8 cellular contexts compared by ENCODE assay signal in the genomic region with DNA sequence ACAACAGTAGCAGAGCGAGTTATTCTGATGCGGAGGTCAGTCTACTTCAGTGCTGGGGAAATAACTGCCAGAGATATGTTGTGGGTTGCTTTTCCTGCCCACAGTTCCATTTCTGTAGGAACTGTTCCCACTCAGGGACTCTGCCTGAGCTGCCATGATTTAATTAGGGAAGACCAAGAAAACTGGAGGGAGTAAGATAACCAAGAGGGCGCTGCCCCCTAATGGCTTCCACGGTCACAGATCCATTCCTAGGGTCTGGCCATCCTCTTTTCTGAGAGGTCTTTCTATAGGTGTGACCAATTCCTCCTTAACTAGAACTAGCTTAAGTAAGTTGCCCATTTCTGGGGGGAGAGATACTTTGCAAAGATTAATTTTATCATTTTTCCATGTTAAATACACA.
DNase-seq lines count a peak whose midpoint lies in the region; ATAC-seq and TF ChIP-seq lines count a peak whose summit lies in the region.

No MANE protein-coding gene starts in this region.

- no peak for ATAC-seq in HG03342 (IDR thresholded peaks at IDR 0.05; ENCODE audit: unreplicated experiment)
- no peak for ATAC-seq in GM18505 (IDR thresholded peaks at IDR 0.05; ENCODE audit: unreplicated experiment)
- ATAC-seq in GM21737 (IDR thresholded peaks at IDR 0.05; ENCODE audit: unreplicated experiment): no peak
- no peak for ATAC-seq in GM18511 (IDR thresholded peaks at IDR 0.05; ENCODE audit: unreplicated experiment)

- H3K27me3 ChIP-seq in SK-N-SH (ENCODE audit: insufficient read depth): no peaks in the 10 kb centered on the region

- TF ChIP-seq EP300 in Ishikawa (IDR thresholded peaks at IDR 0.05; ENCODE audit: borderline replicate concordance) (no peak), SK-N-SH (IDR thresholded peaks at IDR 0.05; ENCODE audit: borderline replicate concordance in 1 of 2, low read depth in 1 of 2, low read length in 1 of 2) (no peak)

- H3K4me1 ChIP-seq in SK-N-SH (ENCODE audit: control insufficient read depth in 1 of 2, insufficient read depth in 2 of 2, low read depth in 1 of 2, low read length in 1 of 2): peaks cover 0 to 16% of the 10 kb centered on the region in 2 experiments; a peak in 2 of 4 replicates

- no peak overlapping the region for H3K27ac ChIP-seq in C4-2B
- H3K27ac ChIP-seq in SK-N-SH (ENCODE audit: low read depth in 2 of 2, low read length in 1 of 2): no peak overlapping the region

- no peak overlapping the region for H3K9ac ChIP-seq in SK-N-SH

- no peaks in the 10 kb centered on the region for H3K9me3 ChIP-seq in SK-N-SH

- TF ChIP-seq POLR2A in GM18505 (IDR thresholded peaks at IDR 0.05; ENCODE audit: borderline replicate concordance, extremely low read depth, insufficient read depth, insufficient read length): no peak

- peak; percentile 23 for TF ChIP-seq CTCF in C4-2B (conservative IDR thresholded peaks at IDR 0.05)
- peak; percentile 56 for TF ChIP-seq CTCF in SK-N-SH (IDR thresholded peaks at IDR 0.05)

- peak; percentile 53 for DNase-seq in SK-N-SH
- peak; percentile 27 for DNase-seq in inferior parietal cortex (ENCODE audit: extremely low spot score)

- H3K79me2 ChIP-seq in SK-N-SH (ENCODE audit: insufficient read depth): no peaks in the 10 kb centered on the region

- H3K4me3 ChIP-seq in SK-N-SH (ENCODE audit: low read depth in 2 of 2, low read length in 1 of 2): no peak overlapping the region

- H3K36me3 ChIP-seq in SK-N-SH (replicated peaks in 1 of 2; ENCODE audit: control insufficient read depth in 1 of 2, insufficient read depth in 2 of 2, low read length in 1 of 2): no peaks in the 10 kb centered on the region

- H2AFZ ChIP-seq in SK-N-SH (ENCODE audit: low read depth): no peak overlapping the region

- no peaks in the 10 kb centered on the region for H4K20me1 ChIP-seq in SK-N-SH (ENCODE audit: insufficient read depth)

- H3K4me2 ChIP-seq in SK-N-SH: no peak overlapping the region

- POLR2A ChIA-PET in SK-N-SH (lab: Yijun Ruan, JAX): no interaction called here

- peaks cover 4% of the 10 kb centered on the region for H3F3A ChIP-seq in SK-N-SH (replicated peaks; ENCODE audit: insufficient read depth)

- TF ChIP-seq RAD21 in Ishikawa (IDR thresholded peaks at IDR 0.05; ENCODE audit: low read depth) (peak; percentile 90), SK-N-SH (IDR thresholded peaks at IDR 0.05; ENCODE audit: low read length) (peak; percentile 84)

- CTCF ChIA-PET in SK-N-SH (lab: Yijun Ruan, JAX): interaction anchor here (1.0 to 6.9 kb wide), 15 partner anchors 10 to 706 kb away, joined by 3 to 157 read pairs (median 4); a partner anchor contains a TSS

- no peaks in the 10 kb centered on the region for H3K9me2 ChIP-seq in SK-N-SH

- 69% methylated on average over 4 of the region's 4 CpGs for WGBS in SK-N-SH (ENCODE audit: low lambda C conversion rate)

TF ChIP-seq in Ishikawa, 13 proteins besides CTCF, POLR2A, EP300 and RAD21:
- peak; percentile 37; the same call in 1 of the 2 replicates for TF ChIP-seq YY1 (IDR thresholded peaks at IDR 0.05; ENCODE audit: low read depth)
- no peak for TF ChIP-seq TEAD4 (IDR thresholded peaks at IDR 0.05)
TF ChIP-seq in Ishikawa: peak in this region for 1.

TF ChIP-seq in SK-N-SH, 30 proteins besides CTCF, POLR2A, EP300 and RAD21:
- TF ChIP-seq SMC3 (IDR thresholded peaks at IDR 0.05; ENCODE audit: low read depth, low read length) (peak; percentile 75), RXRA (IDR thresholded peaks at IDR 0.05; ENCODE audit: borderline replicate concordance, low read depth) (no peak)
TF ChIP-seq in SK-N-SH: peak in this region for 1.
